In the genomic region with DNA sequence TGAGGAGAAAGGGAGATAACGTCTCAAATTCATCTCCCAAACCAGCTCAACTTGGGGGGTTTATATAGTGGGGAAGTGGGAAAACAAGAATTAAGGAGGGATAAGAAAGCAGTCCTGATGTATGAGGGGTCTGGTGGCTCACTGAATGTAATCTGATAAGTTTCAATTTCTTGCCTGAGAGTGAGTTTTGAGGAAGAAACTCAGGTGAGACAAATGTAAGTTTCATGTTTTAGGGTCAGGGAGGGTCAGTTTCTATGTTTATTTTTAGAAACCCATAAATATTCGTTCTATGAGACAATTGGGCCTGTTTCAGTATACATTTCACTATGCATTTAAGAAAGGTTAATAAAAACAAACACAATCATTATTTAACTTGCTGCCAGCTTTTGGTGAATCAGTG, we compare ENCODE assay signal across 20 cellular contexts.
DNase-seq lines count a peak whose midpoint lies in the region; ATAC-seq, FAIRE-seq and TF ChIP-seq lines count a peak whose summit lies in the region.
"Had no signal": no experiment of that assay in that cellular context is flagged by ENCODE, and none has a peak within 500 bp of the region (broad histone marks: within the 10 kb centered on the region; RNA-seq: fewer than 3 reads in every experiment).

No MANE protein-coding gene starts in this region.

- WGBS in GM12878 (ENCODE audit: insufficient coverage, insufficient replicate concordance, low lambda C conversion rate, missing lambda C conversion rate): 21% methylated on average over 2 of the region's 2 CpGs
- WGBS in small intestine, 3 donors: 45 to 64% (median 46%) methylated on average over 2 of the region's 2 CpGs

- H3K9me3 ChIP-seq in GM12878 (replicated peaks; ENCODE audit: control insufficient read depth, insufficient read depth, low read length) (no peaks in the 10 kb centered on the region), small intestine (ENCODE audit: control insufficient read depth, low read depth) (no peaks in the 10 kb centered on the region)
- H3K9me3 ChIP-seq: BE2C, left lung had no signal

- no peak overlapping the region for H3K9ac ChIP-seq in GM12878 (ENCODE audit: control insufficient read depth, insufficient read depth, low read length)

- FAIRE-seq in GM12878 (lab: Jason Lieb, UNC) (peak; percentile 52), small intestine (lab: Jason Lieb, UNC) (no peak)
- FAIRE-seq: GM12892 had no signal

- H3K27ac Mint-ChIP-seq in activated naive CD4-positive, alpha-beta T cell treated with anti-CD3 and anti-CD28 coated beads, Interleukin-2, amount 50 U/mL, for 72 hours: peak overlapping the region in 1 of 2 donors; percentile 10
- H3K27ac Mint-ChIP-seq: naive thymus-derived CD8-positive, alpha-beta T cell; stimulated activated naive CD8-positive, alpha-beta T cell treated with anti-CD3 and anti-CD28 coated beads, Interleukin-15, Interleukin-2, amounts not matched to agents 100 ng/mL and 50 ng/mL, for 24 hours had no signal

- H4K20me1 ChIP-seq in GM12878 (ENCODE audit: control insufficient read depth, insufficient read depth): no peaks in the 10 kb centered on the region

- TF ChIP-seq POLR2A in GM12878 (IDR thresholded peaks at IDR 0.05; ENCODE audit: low read depth, low read length): no peak

- TF ChIP-seq RAD21 in GM12878 (IDR thresholded peaks at IDR 0.05; ENCODE audit: insufficient read depth, low read depth, low read length): no peak

- RAD21 ChIA-PET in GM12878 (lab: Charles Lee; ENCODE audit: unreplicated experiment): no interaction called here

- CTCF ChIA-PET in GM12878 (lab: Yijun Ruan, JAX): no interaction called here

- BruUV-seq in GM12878 (replicated peaks; lab: Mats Ljungman, UMichigan): no TSS peak

- peak; percentile 15 for DNase-seq in GM12878 (ENCODE audit: low read depth, low spot score)
- no peak for DNase-seq in A172 (ENCODE audit: low spot score)
- DNase-seq in small intestine: no peak
- DNase-seq in HPDE6-E6E7 (ENCODE audit: extremely low spot score): no peak
- no peak for DNase-seq in activated naive CD4-positive, alpha-beta T cell treated with anti-CD3 and anti-CD28 coated beads, Interleukin-2, amount 50 U/mL, for 72 hours (ENCODE audit: low spot score in 2 of 2)
- DNase-seq: activated T-cell treated with anti-CD3 and anti-CD28 coated beads, Interleukin-2, amount 50 U/mL, for 4 hours; amniotic stem cell; BE2C; DMS79 treated with DMSO at 0.1 percent for 48 hours; left lung; naive thymus-derived CD8-positive, alpha-beta T cell; NCI-H2171 treated with DMSO at 0.1 percent for 48 hours; right cardiac atrium had no signal

- H3K79me2 ChIP-seq in GM12878 (ENCODE audit: control insufficient read depth, insufficient read depth, low read length): no peaks in the 10 kb centered on the region

- POLR2A ChIA-PET in GM12878 (lab: Charles Lee): no interaction called here

- H3K27ac ChIP-seq in GM12878 (ENCODE audit: control insufficient read depth, insufficient read depth): no peak overlapping the region; the same call in 1 of the 2 replicates
- no peak overlapping the region for H3K27ac ChIP-seq in small intestine (ENCODE audit: low read depth in 1 of 2, low read length in 1 of 2)
- H3K27ac ChIP-seq: left lung had no signal

- H3K36me3 ChIP-seq in GM12878 (ENCODE audit: control insufficient read depth in 2 of 2, insufficient read depth in 2 of 2, low read length in 1 of 2) (no peaks in the 10 kb centered on the region), small intestine (ENCODE audit: control insufficient read depth in 2 of 2, insufficient read depth in 2 of 2, low read length in 2 of 2) (no peaks in the 10 kb centered on the region)
- H3K36me3 ChIP-seq: BE2C, left lung had no signal

- no peaks in the 10 kb centered on the region for H3K36me3 Mint-ChIP-seq in activated naive CD4-positive, alpha-beta T cell treated with anti-CD3 and anti-CD28 coated beads, Interleukin-2, amount 50 U/mL, for 72 hours
- H3K36me3 Mint-ChIP-seq: naive thymus-derived CD8-positive, alpha-beta T cell had no signal

- ATAC-seq in GM18867 (IDR thresholded peaks at IDR 0.05; ENCODE audit: unreplicated experiment) (peak; percentile 87), GM21529 (IDR thresholded peaks at IDR 0.05; ENCODE audit: unreplicated experiment) (peak; percentile 66), HG03066 (IDR thresholded peaks at IDR 0.05; ENCODE audit: low read depth, unreplicated experiment) (peak; percentile 87), GM12878 (peak; percentile 48)
- no peak for ATAC-seq in activated naive CD4-positive, alpha-beta T cell treated with anti-CD3 and anti-CD28 coated beads, Interleukin-2, amount 50 U/mL, for 72 hours
- ATAC-seq: activated CD4-positive, CD25-positive, alpha-beta regulatory T cell treated with anti-CD3 and anti-CD28 coated beads, Interleukin-2, amount 50 U/mL, for 24 hours; activated T-cell treated with anti-CD3 and anti-CD28 coated beads, Interleukin-2, amount 50 U/mL, for 4 hours; HCT116; left lung; naive thymus-derived CD8-positive, alpha-beta T cell; right cardiac atrium had no signal

- H3K4me1 ChIP-seq in GM12878 (ENCODE audit: control insufficient read depth, insufficient read depth, low read length): peaks cover 14% of the 10 kb centered on the region
- no peaks in the 10 kb centered on the region for H3K4me1 ChIP-seq in small intestine (ENCODE audit: control insufficient read depth in 2 of 2, insufficient read depth in 1 of 2, low read depth in 1 of 2, low read length in 1 of 2)
- H3K4me1 ChIP-seq: BE2C, left lung had no signal

- peak overlapping the region; percentile 50 for H3K4me2 ChIP-seq in GM12878 (ENCODE audit: control insufficient read depth, insufficient read depth)

- TF ChIP-seq EP300 in GM12878 (IDR thresholded peaks at IDR 0.05; ENCODE audit: borderline replicate concordance in 1 of 2, control insufficient read depth in 1 of 2, low read depth in 2 of 2, low read length in 2 of 2): no peak

- H3K4me3 ChIP-seq in GM12878 (no peak overlapping the region), small intestine (ENCODE audit: low read depth in 1 of 2, low read length in 2 of 2) (no peak overlapping the region)
- H3K4me3 ChIP-seq: left lung had no signal

- SMC1A ChIA-PET in GM12878 (lab: Charles Lee; ENCODE audit: uncharacterized antibody, unreplicated experiment): no interaction called here

- no peak overlapping the region for H2AFZ ChIP-seq in GM12878 (ENCODE audit: control insufficient read depth, low read depth, low read length)

- in situ Hi-C loops in GM12878 (cut with MboI): no loop called here

- no peaks in the 10 kb centered on the region; a peak in 1 of 4 replicates for H3K27me3 ChIP-seq in GM12878 (replicated peaks in 1 of 2; ENCODE audit: control insufficient read depth in 2 of 2, insufficient read depth in 2 of 2, low read length in 1 of 2)
- H3K27me3 ChIP-seq in small intestine (ENCODE audit: control insufficient read depth in 2 of 2, insufficient read depth in 2 of 2, low read length in 2 of 2): no peaks in the 10 kb centered on the region
- H3K27me3 ChIP-seq: BE2C, left lung had no signal

- intact Hi-C loops in GM12878 (cut with micrococcal nuclease; ENCODE audit: unreplicated experiment): no loop called here

- no peaks in the 10 kb centered on the region for H3K9me3 Mint-ChIP-seq in activated naive CD4-positive, alpha-beta T cell treated with anti-CD3 and anti-CD28 coated beads, Interleukin-2, amount 50 U/mL, for 72 hours
- H3K9me3 Mint-ChIP-seq: activated T-cell treated with anti-CD3 and anti-CD28 coated beads, Interleukin-2, amount 50 U/mL, for 4 hours; stimulated activated naive CD8-positive, alpha-beta T cell treated with anti-CD3 and anti-CD28 coated beads, Interleukin-15, Interleukin-2, amounts not matched to agents 100 ng/mL and 50 ng/mL, for 24 hours had no signal

- TF ChIP-seq CTCF in GM12878 (IDR thresholded peaks at IDR 0.05 in 2 of 3, conservative IDR thresholded peaks at IDR 0.05 in 1 of 3; ENCODE audit: control insufficient read depth in 2 of 3, extremely low read depth in 1 of 3, insufficient read depth in 1 of 3, low read depth in 3 of 3, low read length in 3 of 3): no peak

TF ChIP-seq in GM12878, 131 proteins besides CTCF, POLR2A, EP300 and RAD21 (continues in another document):
- TF ChIP-seq SMAD1 (IDR thresholded peaks at IDR 0.05; ENCODE audit: low read depth, partially characterized antibody) (no peak), ZNF384 (IDR thresholded peaks at IDR 0.05; ENCODE audit: borderline replicate concordance, low read depth, low read length) (no peak), KDM1A (IDR thresholded peaks at IDR 0.05; ENCODE audit: borderline replicate concordance) (no peak), EZH2 (IDR thresholded peaks at IDR 0.05; ENCODE audit: borderline replicate concordance, control insufficient read depth, low read depth, low read length) (no peak), MEF2A (IDR thresholded peaks at IDR 0.05; ENCODE audit: insufficient read depth, low read depth, low read length) (peak; percentile 55; the same call in 1 of the 2 replicates), NKRF (conservative IDR thresholded peaks at IDR 0.05) (no peak)

Comparison
In these comparisons a context has a peak if more than half of its experiments do, and no peak if none do; other contexts are left out.
1. ATAC-seq: peak in GM18867 (single experiment), GM21529 (single experiment), HG03066 (single experiment) and GM12878 (single experiment); none in activated naive CD4-positive, alpha-beta T cell treated with anti-CD3 and anti-CD28 coated beads, Interleukin-2, amount 50 U/mL, for 72 hours (0 of 2).